ENCODE assay signal across 11 cellular contexts in genomic region chr6:51934098-51934497, GRCh38.
A peak's percentile ranks its signal among the peaks of the same experiment; 100 is the strongest.
DNase-seq lines count a peak whose midpoint lies in the region; ATAC-seq and TF ChIP-seq lines count a peak whose summit lies in the region.
"Had no signal": no experiment of that assay in that cellular context is flagged by ENCODE, and none has a peak within 500 bp of the region (broad histone marks: within the 10 kb centered on the region; RNA-seq: fewer than 3 reads in every experiment).

No MANE protein-coding gene starts in this region.

- no peaks in the 10 kb centered on the region for H4K20me1 ChIP-seq in GM23338 (replicated peaks; ENCODE audit: insufficient read depth)

- H3K4me3 ChIP-seq in GM23338 (no peak overlapping the region), fibroblast of villous mesenchyme (ENCODE audit: low read depth, low read length) (no peak overlapping the region)
- H3K4me3 ChIP-seq: Peyer's patch had no signal

- peak; percentile 96 for ATAC-seq in GM23338
- ATAC-seq in GM19455 (IDR thresholded peaks at IDR 0.05; ENCODE audit: unreplicated experiment), result no peak
- ATAC-seq in activated T-cell treated with anti-CD3 and anti-CD28 coated beads, Interleukin-2, amount 50 U/mL, for 72 hours (replicated peaks in 1 of 2), result no peak

- CTCF ChIA-PET in Calu3 (lab: Charles Lee), result no interaction called here

- H3K9me2 ChIP-seq in GM23338 (ENCODE audit: insufficient read depth), result peaks cover 10% of the 10 kb centered on the region; the same call in 1 of the 2 replicates

- no peak overlapping the region for H3K27ac ChIP-seq in GM23338 (ENCODE audit: low read depth)
- H3K27ac ChIP-seq: Peyer's patch had no signal

- no peaks in the 10 kb centered on the region for H3K36me3 Mint-ChIP-seq in Calu3 (ENCODE audit: insufficient read depth, unreplicated experiment)
- peaks cover 11% of the 10 kb centered on the region; the same call in 2 of the 3 replicates for H3K36me3 Mint-ChIP-seq in GM23338 (ENCODE audit: low read depth)
- H3K36me3 Mint-ChIP-seq in activated naive CD8-positive, alpha-beta T cell treated with anti-CD3 and anti-CD28 coated beads for 36 hours, result no peaks in the 10 kb centered on the region
- no peaks in the 10 kb centered on the region for H3K36me3 Mint-ChIP-seq in activated T-cell treated with anti-CD3 and anti-CD28 coated beads, Interleukin-2, amount 50 U/mL, for 72 hours (ENCODE audit: insufficient read depth in 2 of 2)

- peak overlapping the region; percentile 87 for H2AFZ ChIP-seq in GM23338

- peak; percentile 2 for DNase-seq in Calu3
- peak; percentile 84 for DNase-seq in GM23338 (ENCODE audit: low spot score)
- peak; percentile 42 for DNase-seq in NCI-H69 (lab: John Stamatoyannopoulos, UW)
- no peak for DNase-seq in fibroblast of villous mesenchyme (ENCODE audit: low read depth)
- no peak for DNase-seq in activated naive CD8-positive, alpha-beta T cell treated with anti-CD3 and anti-CD28 coated beads for 36 hours
- DNase-seq in activated T-cell treated with anti-CD3 and anti-CD28 coated beads, Interleukin-2, amount 50 U/mL, for 72 hours, result no peak
- DNase-seq in NCI-H1417 (lab: John Stamatoyannopoulos, UW), result no peak
- DNase-seq: GF-D8, naive B cell, Peyer's patch had no signal

- no peak for TF ChIP-seq CTCF in Calu3 (IDR thresholded peaks at IDR 0.05; ENCODE audit: unreplicated experiment)
- peak; percentile 65 for TF ChIP-seq CTCF in GM23338 (conservative IDR thresholded peaks at IDR 0.05; ENCODE audit: low read depth in 2 of 2)
- TF ChIP-seq CTCF in fibroblast of villous mesenchyme (IDR thresholded peaks at IDR 0.05; ENCODE audit: insufficient read depth, low read depth, low read length), result peak; percentile 13

- no peaks in the 10 kb centered on the region for H3F3A ChIP-seq in GM23338 (replicated peaks; ENCODE audit: low read depth)

- H3K4me1 ChIP-seq in GM23338 (ENCODE audit: insufficient read depth), result peaks cover 27% of the 10 kb centered on the region
- H3K4me1 ChIP-seq: Peyer's patch had no signal

- no peak overlapping the region for H3K4me2 ChIP-seq in GM23338

- no peaks in the 10 kb centered on the region for H3K79me2 ChIP-seq in GM23338 (replicated peaks; ENCODE audit: insufficient read depth)

- no TSS peak for BruUV-seq in Calu3 (replicated peaks; lab: Mats Ljungman, UMichigan)

- intact Hi-C loops in Calu3 (cut with micrococcal nuclease; ENCODE audit: unreplicated experiment), result no loop called here

- H3K27me3 ChIP-seq in GM23338 (ENCODE audit: insufficient read depth), result no peaks in the 10 kb centered on the region
- H3K27me3 ChIP-seq: Peyer's patch had no signal

- H3K27me3 Mint-ChIP-seq in Calu3 (ENCODE audit: unreplicated experiment), result no peaks in the 10 kb centered on the region
- peaks cover 3% of the 10 kb centered on the region for H3K27me3 Mint-ChIP-seq in GM23338 (ENCODE audit: insufficient read depth, low read depth, poor library complexity)
- no peaks in the 10 kb centered on the region for H3K27me3 Mint-ChIP-seq in activated naive CD8-positive, alpha-beta T cell treated with anti-CD3 and anti-CD28 coated beads for 36 hours
- H3K27me3 Mint-ChIP-seq in activated T-cell treated with anti-CD3 and anti-CD28 coated beads, Interleukin-2, amount 50 U/mL, for 72 hours (ENCODE audit: low read depth), result no peaks in the 10 kb centered on the region

- H3K9me3 Mint-ChIP-seq in Calu3 (ENCODE audit: low read depth, unreplicated experiment) (no peaks in the 10 kb centered on the region), GM23338 (peaks cover 11% of the 10 kb centered on the region; the same call in 2 of the 3 replicates)
- H3K9me3 Mint-ChIP-seq in activated naive CD8-positive, alpha-beta T cell treated with anti-CD3 and anti-CD28 coated beads for 36 hours, result no peaks in the 10 kb centered on the region
- H3K9me3 Mint-ChIP-seq in activated T-cell treated with anti-CD3 and anti-CD28 coated beads, Interleukin-2, amount 50 U/mL, for 72 hours, result no peaks in the 10 kb centered on the region

- H3K4me3 Mint-ChIP-seq in Calu3 (ENCODE audit: low read depth, unreplicated experiment) (no peak overlapping the region), GM23338 (no peak overlapping the region)
- H3K4me3 Mint-ChIP-seq in activated naive CD8-positive, alpha-beta T cell treated with anti-CD3 and anti-CD28 coated beads for 36 hours, result no peak overlapping the region
- no peak overlapping the region for H3K4me3 Mint-ChIP-seq in activated T-cell treated with anti-CD3 and anti-CD28 coated beads, Interleukin-2, amount 50 U/mL, for 72 hours
- H3K4me3 Mint-ChIP-seq: naive B cell had no signal

- H3K27ac Mint-ChIP-seq in Calu3 (ENCODE audit: unreplicated experiment), result no peak overlapping the region
- H3K27ac Mint-ChIP-seq in GM23338, result no peak overlapping the region
- no peak overlapping the region for H3K27ac Mint-ChIP-seq in activated naive CD8-positive, alpha-beta T cell treated with anti-CD3 and anti-CD28 coated beads for 36 hours
- H3K27ac Mint-ChIP-seq in activated T-cell treated with anti-CD3 and anti-CD28 coated beads, Interleukin-2, amount 50 U/mL, for 72 hours, result no peak overlapping the region
- H3K27ac Mint-ChIP-seq: naive B cell had no signal

- no peaks in the 10 kb centered on the region for H3K36me3 ChIP-seq in GM23338 (ENCODE audit: insufficient read depth)
- H3K36me3 ChIP-seq: Peyer's patch had no signal

- H3K4me1 Mint-ChIP-seq in Calu3 (ENCODE audit: low read depth, unreplicated experiment), result peaks cover 9% of the 10 kb centered on the region
- H3K4me1 Mint-ChIP-seq in GM23338, result peaks cover 13% of the 10 kb centered on the region
- H3K4me1 Mint-ChIP-seq in activated naive CD8-positive, alpha-beta T cell treated with anti-CD3 and anti-CD28 coated beads for 36 hours, result no peaks in the 10 kb centered on the region
- H3K4me1 Mint-ChIP-seq in activated T-cell treated with anti-CD3 and anti-CD28 coated beads, Interleukin-2, amount 50 U/mL, for 72 hours (ENCODE audit: low read depth), result no peaks in the 10 kb centered on the region
- H3K4me1 Mint-ChIP-seq: naive B cell had no signal

TF ChIP-seq in GM23338, 12 proteins besides CTCF, POLR2A, EP300 and RAD21 (continues in another document):
- TF ChIP-seq JUNB (IDR thresholded peaks at IDR 0.05; ENCODE audit: unreplicated experiment) (no peak), CREB1 (CRISPR knock-in tag; IDR thresholded peaks at IDR 0.05; ENCODE audit: low read depth) (0 out of 2 replicates have a peak, but pooled peaks have one; percentile 25), EZH2phosphoT487 (IDR thresholded peaks at IDR 0.05; ENCODE audit: unreplicated experiment) (no peak), EZH2 (IDR thresholded peaks at IDR 0.05; ENCODE audit: low read depth, unreplicated experiment) (no peak), ETS1 (IDR thresholded peaks at IDR 0.05) (no peak)

Comparison
In these comparisons a context has a peak if more than half of its experiments do, and no peak if none do; other contexts are left out.
1. DNase-seq: peak in Calu3 (single experiment), GM23338 (single experiment) and NCI-H69 (single experiment); none in fibroblast of villous mesenchyme (single experiment), activated naive CD8-positive, alpha-beta T cell treated with anti-CD3 and anti-CD28 coated beads for 36 hours (single experiment), activated T-cell treated with anti-CD3 and anti-CD28 coated beads, Interleukin-2, amount 50 U/mL, for 72 hours (0 of 2) and NCI-H1417 (0 of 3).